In the genomic region with DNA sequence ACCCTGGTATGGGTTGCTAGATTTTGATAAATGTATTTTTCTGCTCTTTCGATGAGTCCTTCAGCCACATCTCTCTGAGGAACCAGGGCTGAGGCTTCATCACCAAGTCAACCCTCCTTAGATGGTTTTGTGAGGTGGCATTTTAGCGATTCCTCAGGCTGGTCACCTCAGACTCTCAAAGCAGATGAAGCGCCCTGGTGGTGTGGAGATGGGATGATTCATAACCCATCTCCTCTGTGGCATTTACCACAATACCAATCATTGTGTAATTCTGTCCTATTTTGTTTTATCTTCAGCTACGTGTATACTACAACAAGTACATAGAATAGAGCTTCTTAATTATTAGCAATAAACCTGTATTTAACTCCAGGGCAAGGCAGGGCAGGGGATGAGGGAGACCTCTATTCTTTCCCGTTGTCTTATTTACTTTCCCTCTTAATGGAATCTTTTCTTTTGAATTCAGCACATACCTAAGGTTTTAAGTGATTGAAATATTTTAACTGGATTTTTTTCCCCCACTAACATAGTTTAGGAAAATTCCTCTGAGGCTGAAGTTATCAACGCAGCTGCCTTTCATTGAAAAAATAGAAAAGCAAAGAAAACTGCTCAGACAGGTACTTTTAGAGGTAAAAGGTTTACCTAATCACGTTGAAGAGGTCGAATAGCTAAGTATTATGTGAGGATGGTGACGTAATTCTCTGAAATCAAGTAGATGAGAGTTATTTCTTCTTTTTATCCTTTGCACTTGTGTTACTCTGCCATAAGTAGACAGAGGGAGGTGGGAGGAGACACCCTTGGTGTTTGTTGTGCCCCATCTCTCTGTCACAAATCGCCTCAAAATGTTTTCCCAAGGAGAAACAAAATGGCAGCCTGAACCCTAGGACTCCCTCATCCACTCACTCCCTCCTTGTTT, we compare ENCODE assay signal across 15 cellular contexts. TPM values are rescaled to one million over a fixed set of nuclear protein-coding genes. Genes with fewer than 3 reads are reported as not detected.
DNase-seq lines count a peak whose midpoint lies in the region; ATAC-seq and TF ChIP-seq lines count a peak whose summit lies in the region.
"Had no signal": no experiment of that assay in that cellular context is flagged by ENCODE, and none has a peak within 500 bp of the region (broad histone marks: within the 10 kb centered on the region; RNA-seq: fewer than 3 reads in every experiment).

No MANE protein-coding gene starts in this region.

- DNase-seq in activated CD4-positive, CD25-positive, alpha-beta regulatory T cell (lab: John Stamatoyannopoulos, UW): no peak
- DNase-seq in CD8-positive, alpha-beta T cell: peak in 2 of 7 experiments; percentile 23 to 32
- peak; percentile 74 for DNase-seq in SW480 (ENCODE audit: low spot score)
- peak; percentile 42 for DNase-seq in myocyte (ENCODE audit: low read depth)
- no peak for DNase-seq in NCI-H1105 treated with DMSO at 0.1 percent for 48 hours (lab: John Stamatoyannopoulos, UW)
- DNase-seq: GF-D8, hippocampal formation, NCI-H1048, NCI-H2171 had no signal

- H3K36me3 Mint-ChIP-seq in CD8-positive, alpha-beta T cell: peaks cover 74% of the 10 kb centered on the region
- peaks cover 20% of the 10 kb centered on the region for H3K36me3 Mint-ChIP-seq in stimulated activated memory B cell treated with anti-CD40 and anti-IgM and Interleukin-4, amounts not matched to agents 10 μg/mL and 1 μg/mL and 100 μg/mL, for 72 hours

- CTCF ChIA-PET in CD8-positive, alpha-beta T cell (lab: Charles Lee): interaction anchor here (0.9 kb wide), 1 partner anchor 9 kb away, joined by 3 read pairs; no protein-coding TSS in a partner anchor

- no peak overlapping the region for H3K4me3 ChIP-seq in CD8-positive, alpha-beta T cell (ENCODE audit: low read depth, low read length)
- H3K4me3 ChIP-seq: A549 had no signal

- peaks cover 13% of the 10 kb centered on the region for H3K4me1 Mint-ChIP-seq in CD8-positive, alpha-beta T cell (ENCODE audit: low read depth)
- no peaks in the 10 kb centered on the region for H3K4me1 Mint-ChIP-seq in stimulated activated memory B cell treated with anti-CD40 and anti-IgM and Interleukin-4, amounts not matched to agents 10 μg/mL and 1 μg/mL and 100 μg/mL, for 72 hours

- intact Hi-C loops in CD8-positive, alpha-beta T cell (cut with DNase I, micrococcal nuclease): loop anchor here in 1 of 2 experiments (1.0 kb wide), 1 partner anchor 21 kb away; no protein-coding TSS in a partner anchor

- H3K9me3 ChIP-seq in CD8-positive, alpha-beta T cell (ENCODE audit: low read length): no peaks in the 10 kb centered on the region
- H3K9me3 ChIP-seq: A549 had no signal

- peaks cover 6% of the 10 kb centered on the region for H3K36me3 ChIP-seq in CD8-positive, alpha-beta T cell (ENCODE audit: insufficient read depth, low read length)

- H3K27ac Mint-ChIP-seq in CD8-positive, alpha-beta T cell: peak overlapping the region; percentile 22
- no peak overlapping the region for H3K27ac Mint-ChIP-seq in stimulated activated memory B cell treated with anti-CD40 and anti-IgM and Interleukin-4, amounts not matched to agents 10 μg/mL and 1 μg/mL and 100 μg/mL, for 72 hours
- H3K27ac Mint-ChIP-seq: activated T-helper 1 cell treated with anti-CD3 and anti-CD28 coated beads, Interleukin-12 subunit alpha, Interleukin-12 subunit beta, Interleukin-2, Interleukin-4 antibody, amounts not matched to agents 30 ng/mL and 10 ng/mL and 1 ng/mL, durations not matched to agents 14 hours and 24 hours and 36 hours; progenitor cell of endocrine pancreas had no signal

- no peak overlapping the region for H3K27ac ChIP-seq in CD8-positive, alpha-beta T cell (ENCODE audit: low read depth, low read length)
- H3K27ac ChIP-seq: A549 had no signal

- H3K4me1 ChIP-seq in CD8-positive, alpha-beta T cell (ENCODE audit: insufficient read depth, low read length): no peaks in the 10 kb centered on the region
- H3K4me1 ChIP-seq: A549 had no signal

- H3K27me3 ChIP-seq in CD8-positive, alpha-beta T cell (ENCODE audit: insufficient read depth, low read length): no peaks in the 10 kb centered on the region

- ATAC-seq in activated CD4-positive, CD25-positive, alpha-beta regulatory T cell treated with anti-CD3 and anti-CD28 coated beads, Interleukin-2, amount 50 U/mL, for 24 hours: peak; percentile 87 to 95
- ATAC-seq in CD8-positive, alpha-beta T cell: peak; percentile 73
- no peak for ATAC-seq in stimulated activated memory B cell treated with anti-CD40 and anti-IgM and Interleukin-4, amounts not matched to agents 10 μg/mL and 1 μg/mL and 100 μg/mL, for 72 hours
- ATAC-seq in GM18909 (IDR thresholded peaks at IDR 0.05; ENCODE audit: poor library complexity, unreplicated experiment): no peak
- ATAC-seq: A549 had no signal

- no peaks in the 10 kb centered on the region for H3K27me3 Mint-ChIP-seq in CD8-positive, alpha-beta T cell (ENCODE audit: low read depth)
- peaks cover 8% of the 10 kb centered on the region for H3K27me3 Mint-ChIP-seq in stimulated activated memory B cell treated with anti-CD40 and anti-IgM and Interleukin-4, amounts not matched to agents 10 μg/mL and 1 μg/mL and 100 μg/mL, for 72 hours

- POLR2A ChIA-PET in CD8-positive, alpha-beta T cell (lab: Charles Lee): interaction anchor here (0.5 kb wide), 1 partner anchor 376 kb away, joined by 3 read pairs; no protein-coding TSS in a partner anchor

- H3K9me3 Mint-ChIP-seq in CD8-positive, alpha-beta T cell: no peaks in the 10 kb centered on the region
- no peaks in the 10 kb centered on the region for H3K9me3 Mint-ChIP-seq in stimulated activated memory B cell treated with anti-CD40 and anti-IgM and Interleukin-4, amounts not matched to agents 10 μg/mL and 1 μg/mL and 100 μg/mL, for 72 hours
- H3K9me3 Mint-ChIP-seq: activated T-helper 1 cell treated with anti-CD3 and anti-CD28 coated beads, Interleukin-12 subunit alpha, Interleukin-12 subunit beta, Interleukin-2, Interleukin-4 antibody, amounts not matched to agents 30 ng/mL and 10 ng/mL and 1 ng/mL, durations not matched to agents 14 hours and 24 hours and 36 hours had no signal

- no peak overlapping the region for H3K4me3 Mint-ChIP-seq in CD8-positive, alpha-beta T cell
- no peak overlapping the region for H3K4me3 Mint-ChIP-seq in stimulated activated memory B cell treated with anti-CD40 and anti-IgM and Interleukin-4, amounts not matched to agents 10 μg/mL and 1 μg/mL and 100 μg/mL, for 72 hours
- H3K4me3 Mint-ChIP-seq: activated T-helper 1 cell treated with anti-CD3 and anti-CD28 coated beads, Interleukin-12 subunit alpha, Interleukin-12 subunit beta, Interleukin-2, Interleukin-4 antibody, amounts not matched to agents 30 ng/mL and 10 ng/mL and 1 ng/mL, durations not matched to agents 14 hours and 24 hours and 36 hours had no signal

- no peak for TF ChIP-seq CTCF in CD8-positive, alpha-beta T cell (IDR thresholded peaks at IDR 0.05)

RNA-seq across cellular contexts. Expression of a gene that starts 57.4 kb away (rescaled TPM):
- under 1 TPM in 1 of 2 experiments, not detected in 1; 0.14 TPM for total RNA-seq in CD8-positive, alpha-beta T cell
- not detected in 2 replicates for total RNA-seq in myocyte
- polyA plus RNA-seq in myocyte (2012): not detected
- total RNA-seq: activated T-helper 1 cell treated with anti-CD3 and anti-CD28 coated beads, Interleukin-12 subunit alpha, Interleukin-12 subunit beta, Interleukin-2, Interleukin-4 antibody, amounts not matched to agents 30 ng/mL and 10 ng/mL and 1 ng/mL, durations not matched to agents 14 hours and 24 hours and 36 hours had no signal

Comparison
In these comparisons a context has a peak if more than half of its experiments do, and no peak if none do; other contexts are left out.
1. ATAC-seq: peak in activated CD4-positive, CD25-positive, alpha-beta regulatory T cell treated with anti-CD3 and anti-CD28 coated beads, Interleukin-2, amount 50 U/mL, for 24 hours (2 of 2) and CD8-positive, alpha-beta T cell (single experiment); none in stimulated activated memory B cell treated with anti-CD40 and anti-IgM and Interleukin-4, amounts not matched to agents 10 μg/mL and 1 μg/mL and 100 μg/mL, for 72 hours (single experiment) and GM18909 (single experiment).
2. DNase-seq: peak in SW480 (single experiment) and myocyte (single experiment); none in activated CD4-positive, CD25-positive, alpha-beta regulatory T cell (0 of 4) and NCI-H1105 treated with DMSO at 0.1 percent for 48 hours (single experiment).